ENCODE assay signal across 8 cellular contexts in genomic region chr19:23686622-23687423, GRCh38. TPM values are rescaled to one million over a fixed set of nuclear protein-coding genes. Genes with fewer than 3 reads are reported as not detected.
DNase-seq lines count a peak whose midpoint lies in the region; ATAC-seq and TF ChIP-seq lines count a peak whose summit lies in the region.

Gene ZNF675, minus strand, starts transcription at chr19:23687212. Its CDS starts 179 bp downstream, at chr19:23687033.

- peak within 1 kb of the TSS; percentile 55 for H3K27ac ChIP-seq in urinary bladder (ENCODE audit: low read depth)

- no peaks in the 10 kb centered on the region for H3K27me3 Mint-ChIP-seq in T-cell
- H3K27me3 Mint-ChIP-seq in progenitor cell of endocrine pancreas: no peaks in the 10 kb centered on the region

- ATAC-seq in HG02678 (IDR thresholded peaks at IDR 0.05; ENCODE audit: unreplicated experiment) (peak; percentile 87), T-cell (replicated peaks in 1 of 4) (peak; percentile 94), left cardiac atrium (peak; percentile 99)

- CTCF ChIA-PET in T-cell (lab: Charles Lee): interaction anchor here (0.5 to 1.6 kb wide), 5 partner anchors 72 to 1634 kb away, joined by 3 to 6 read pairs (median 4); partner anchors contain the start of genes ZNF681 (in 2 of the 2) and ZNF257 (in 1 of the 2)

- no peaks in the 10 kb centered on the region for H3K36me3 ChIP-seq in urinary bladder (ENCODE audit: insufficient read depth)

- H3K4me3 ChIP-seq in GM12865 (ENCODE audit: low read depth, low read length): peak within 1 kb of the TSS; percentile 96
- H3K4me3 ChIP-seq in urinary bladder (ENCODE audit: low read depth, low read length): peak within 1 kb of the TSS; percentile 84

- H3K27ac Mint-ChIP-seq in T-cell (peak within 1 kb of the TSS; percentile 97), progenitor cell of endocrine pancreas (peak within 1 kb of the TSS; percentile 100)

- WGBS in urinary bladder: under 1% methylated on average over 32 of the region's 32 CpGs

- H3K36me3 Mint-ChIP-seq in T-cell: peaks cover 10% of the 10 kb centered on the region
- peaks cover 13% of the 10 kb centered on the region for H3K36me3 Mint-ChIP-seq in progenitor cell of endocrine pancreas (ENCODE audit: insufficient read depth)

- POLR2A ChIA-PET in T-cell (lab: Charles Lee): interaction anchor here (0.6 to 1.6 kb wide), 5 partner anchors 11 to 1920 kb away, joined by 3 to 5 read pairs (median 3); partner anchors contain the start of genes ZNF100 (in 1 of the 2), ZNF726 (in 1 of the 2) and ZNF91 (in 1 of the 2)

- peaks cover 31 to 63% (median 45%) of the 10 kb centered on the region in 3 donors for H3K4me1 Mint-ChIP-seq in T-cell
- H3K4me1 Mint-ChIP-seq in progenitor cell of endocrine pancreas (ENCODE audit: low read depth): peaks cover 9% of the 10 kb centered on the region

- TF ChIP-seq CTCF in GM12865 (IDR thresholded peaks at IDR 0.05; ENCODE audit: insufficient read depth, low read depth, low read length, missing control alignments) (no peak), progenitor cell of endocrine pancreas (IDR thresholded peaks at IDR 0.05; ENCODE audit: unreplicated experiment) (no peak)

- H3K9me3 Mint-ChIP-seq in T-cell (no peaks in the 10 kb centered on the region), progenitor cell of endocrine pancreas (ENCODE audit: low read depth) (no peaks in the 10 kb centered on the region)

- H3K4me3 Mint-ChIP-seq in T-cell (peak within 1 kb of the TSS; percentile 97 to 99 (median 98)), progenitor cell of endocrine pancreas (ENCODE audit: low read depth) (peak within 1 kb of the TSS; percentile 98)

- DNase-seq in GM12865 (ENCODE audit: low read depth) (peak; percentile 96), NCI-H1105 treated with DMSO at 0.1 percent for 48 hours (lab: John Stamatoyannopoulos, UW) (peak; percentile 93), T-cell (peak; percentile 69 to 94 (median 88)), amniotic epithelial cell (ENCODE audit: low read depth) (peak; percentile 90), left cardiac atrium (peak; percentile 96), progenitor cell of endocrine pancreas (ENCODE audit: low spot score, unreplicated experiment) (peak; percentile 74)

- intact Hi-C loops in left cardiac atrium (cut with DNase I): no loop called here

- no peaks in the 10 kb centered on the region for H3K4me1 ChIP-seq in urinary bladder (ENCODE audit: insufficient read depth)

RNA-seq across cellular contexts. Expression of gene ZNF675, which starts in this region (rescaled TPM):
- total RNA-seq in T-cell (10 to 100 TPM; 17.5 to 27.7 (median 24.2) TPM), left cardiac atrium (1 to 10 TPM; 4.0 to 6.1 TPM), progenitor cell of endocrine pancreas (26.9 and 29.7 TPM in 2 replicates), urinary bladder (29.2 TPM)
- polyA plus RNA-seq in urinary bladder: 3.5 TPM

Comparison
In these comparisons a context has a peak if more than half of its experiments do, and no peak if none do; other contexts are left out.
1. Peak in every context shown above with its lines: DNase-seq, ATAC-seq, H3K4me3 ChIP-seq and H3K27ac ChIP-seq.